8 cellular contexts compared by ENCODE assay signal in genomic region chr7:2232766-2233520, GRCh38.
DNase-seq lines count a peak whose midpoint lies in the region; ATAC-seq and TF ChIP-seq lines count a peak whose summit lies in the region.

MAD1L1 (minus strand) TSS chr7:2232945; CDS start chr7:2230133, 2,812 bp downstream.

- no peaks in the 10 kb centered on the region for H3K9me3 ChIP-seq in iPS-20b (ENCODE audit: insufficient read depth, low read depth, low read length)

- 0 out of 2 replicates have a peak, but pooled peaks cover 4% of the 10 kb centered on the region for H3K4me1 ChIP-seq in iPS-20b (ENCODE audit: insufficient read depth, low read length)

- H3K36me3 ChIP-seq in iPS-20b (ENCODE audit: insufficient read depth, low read depth, low read length): peaks cover 64% of the 10 kb centered on the region

- peak; percentile 63 for ATAC-seq in HG03066 (IDR thresholded peaks at IDR 0.05; ENCODE audit: low read depth, unreplicated experiment)

- TF ChIP-seq CTCF in VCaP (conservative IDR thresholded peaks at IDR 0.05): no peak

- no peaks in the 10 kb centered on the region for H3K27me3 ChIP-seq in iPS-20b (ENCODE audit: insufficient read depth, low read length)

- H3K27ac ChIP-seq in VCaP (peak within 1 kb of the TSS; percentile 77; the same call in 1 of the 2 replicates), iPS-20b (ENCODE audit: low read length) (no peak within 1 kb of the TSS), skin epidermis (peak within 1 kb of the TSS; percentile 68 to 99 (median 87))

- peak within 1 kb of the TSS; percentile 74 for H3K9ac ChIP-seq in iPS-20b (ENCODE audit: low read depth, low read length)

- H3K4me3 ChIP-seq in iPS-20b (ENCODE audit: low read length) (peak within 1 kb of the TSS; percentile 79), skin epidermis (peak within 1 kb of the TSS; percentile 78 to 100 (median 97))

- in situ Hi-C loops in T47D (cut with HindIII; ENCODE audit: low pct_unique_long_range_greater_than_20kb, low sequenced_read_pairs): no loop called here

- DNase-seq in SIG-M5 treated with dmso at 0.1 percent for 504 hours (lab: John Stamatoyannopoulos, UW; ENCODE audit: unreplicated experiment) (peak; percentile 88), SIG-M5 (lab: John Stamatoyannopoulos, UW) (no peak), NCI-H2171 treated with DMSO at 0.1 percent for 48 hours (lab: John Stamatoyannopoulos, UW) (peak; percentile 81), T47D (ENCODE audit: low read depth in 1 of 2, low spot score in 1 of 2) (peak; percentile 94)
